ENCODE assay signal across 21 cellular contexts in the genomic region with DNA sequence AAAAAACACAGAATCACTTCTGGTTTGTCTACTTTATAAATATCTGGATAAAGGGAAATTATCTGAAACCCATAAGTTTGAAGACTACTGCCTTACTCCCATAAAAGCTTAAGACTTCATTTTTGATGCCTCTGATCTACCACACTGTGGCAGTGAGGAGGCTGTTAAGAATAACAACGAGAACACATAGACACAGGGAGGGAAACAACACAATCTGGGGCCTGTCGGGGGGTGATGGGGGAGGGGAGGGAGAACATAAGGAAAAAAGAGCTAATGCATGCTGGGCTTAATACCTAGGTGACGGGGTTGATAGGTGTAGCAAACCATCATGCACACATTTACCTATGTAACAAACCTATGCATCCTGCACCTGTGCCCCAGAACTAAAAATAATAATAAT.
"Had no signal": no experiment of that assay in that cellular context is flagged by ENCODE, and none has a peak within 500 bp of the region (broad histone marks: within the 10 kb centered on the region; RNA-seq: fewer than 3 reads in every experiment).

No MANE protein-coding gene starts in this region.

- H3K27ac Mint-ChIP-seq: effector memory CD8-positive, alpha-beta T cell; naive thymus-derived CD8-positive, alpha-beta T cell; stimulated activated memory B cell treated with anti-CD40 and anti-IgM and Interleukin-4, amounts not matched to agents 10 μg/mL and 1 μg/mL and 100 μg/mL, for 72 hours; stimulated activated naive CD8-positive, alpha-beta T cell treated with anti-CD3 and anti-CD28 coated beads, Interleukin-15, Interleukin-2, amounts not matched to agents 100 ng/mL and 50 ng/mL, for 24 hours had no signal

- H3K27ac ChIP-seq: spleen, tibial artery, upper lobe of right lung, vagina had no signal

- H3K9me3 ChIP-seq: mucosa of descending colon, spleen, tibial artery, upper lobe of right lung, vagina had no signal

- H3K4me3 Mint-ChIP-seq: effector memory CD8-positive, alpha-beta T cell; naive thymus-derived CD8-positive, alpha-beta T cell; stimulated activated memory B cell treated with anti-CD40 and anti-IgM and Interleukin-4, amounts not matched to agents 10 μg/mL and 1 μg/mL and 100 μg/mL, for 72 hours; stimulated activated naive CD8-positive, alpha-beta T cell treated with anti-CD3 and anti-CD28 coated beads, Interleukin-15, Interleukin-2, amounts not matched to agents 100 ng/mL and 50 ng/mL, for 24 hours had no signal

- DNase-seq: effector memory CD8-positive, alpha-beta T cell; erythroblast; foreskin melanocyte; head of caudate nucleus; hippocampal formation; kidney glomerular epithelial cell; mammary epithelial cell; mucosa of descending colon; naive thymus-derived CD8-positive, alpha-beta T cell; posterior cingulate gyrus; spleen; stimulated activated CD4-positive, alpha-beta T cell treated with anti-CD3 and anti-CD28 coated beads, Interleukin-15, amount 100 ng/mL, for 24 hours; stimulated activated CD4-positive, alpha-beta T cell treated with anti-CD3 and anti-CD28 coated beads, Interleukin-1b, Interleukin-23, amount 100 ng/mL, for 48 hours; stimulated activated CD4-positive, alpha-beta T cell treated with anti-CD3 and anti-CD28 coated beads, Interleukin-4, amount 100 ng/mL, for 24 hours; tibial artery; upper lobe of right lung had no signal

- ATAC-seq: effector memory CD8-positive, alpha-beta T cell; left lobe of liver; mucosa of descending colon; naive thymus-derived CD8-positive, alpha-beta T cell; sciatic nerve; stimulated activated memory B cell treated with anti-CD40 and anti-IgM and Interleukin-4, amounts not matched to agents 10 μg/mL and 1 μg/mL and 100 μg/mL, for 72 hours; upper lobe of right lung had no signal

- H3K27me3 ChIP-seq: spleen, tibial artery, upper lobe of right lung, vagina had no signal

- H3K4me3 ChIP-seq: mucosa of descending colon, spleen, tibial artery, upper lobe of right lung, vagina had no signal

- H3K4me1 Mint-ChIP-seq: naive thymus-derived CD8-positive, alpha-beta T cell; stimulated activated memory B cell treated with anti-CD40 and anti-IgM and Interleukin-4, amounts not matched to agents 10 μg/mL and 1 μg/mL and 100 μg/mL, for 72 hours had no signal

- H3K36me3 ChIP-seq: spleen, tibial artery, upper lobe of right lung, vagina had no signal

- H3K4me1 ChIP-seq: spleen, tibial artery, upper lobe of right lung, vagina had no signal

- H3K36me3 Mint-ChIP-seq: naive thymus-derived CD8-positive, alpha-beta T cell; stimulated activated memory B cell treated with anti-CD40 and anti-IgM and Interleukin-4, amounts not matched to agents 10 μg/mL and 1 μg/mL and 100 μg/mL, for 72 hours had no signal

- H3K27me3 Mint-ChIP-seq: effector memory CD8-positive, alpha-beta T cell; stimulated activated memory B cell treated with anti-CD40 and anti-IgM and Interleukin-4, amounts not matched to agents 10 μg/mL and 1 μg/mL and 100 μg/mL, for 72 hours had no signal

- H3K9me3 Mint-ChIP-seq: naive thymus-derived CD8-positive, alpha-beta T cell had no signal
